ENCODE assay signal across 13 cellular contexts in the genomic region with DNA sequence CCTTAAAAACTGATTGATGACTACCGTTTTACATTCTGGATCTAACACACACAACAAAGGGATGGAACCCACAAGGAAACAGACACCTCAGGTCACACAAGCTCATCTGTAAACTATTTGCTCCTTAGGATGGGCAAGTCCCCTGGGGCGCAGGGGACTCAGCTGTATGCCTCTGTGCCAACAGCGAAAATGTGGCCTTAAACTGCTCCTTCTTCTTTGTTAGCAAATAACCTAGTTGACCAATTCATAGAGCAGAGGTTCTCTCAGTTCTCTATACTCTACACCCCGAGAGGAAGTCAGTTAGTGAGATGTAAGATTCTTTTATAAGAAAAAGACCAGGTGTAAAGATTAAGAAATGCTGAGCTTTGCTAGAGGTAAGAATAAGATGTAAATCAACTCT.
DNase-seq lines count a peak whose midpoint lies in the region; ATAC-seq and TF ChIP-seq lines count a peak whose summit lies in the region.
"Had no signal": no experiment of that assay in that cellular context is flagged by ENCODE, and none has a peak within 500 bp of the region (broad histone marks: within the 10 kb centered on the region; RNA-seq: fewer than 3 reads in every experiment).

No MANE protein-coding gene starts in this region.

- H3K27ac Mint-ChIP-seq in T-helper 17 cell: no peak overlapping the region

- H3K36me3 ChIP-seq in gastrocnemius medialis: no peaks in the 10 kb centered on the region
- H3K36me3 ChIP-seq: WERI-Rb-1 had no signal

- no peaks in the 10 kb centered on the region for H3K27me3 Mint-ChIP-seq in T-helper 17 cell
- H3K27me3 Mint-ChIP-seq: CD4-positive, alpha-beta memory T cell had no signal

- in situ Hi-C loops in gastrocnemius medialis (cut with MboI; ENCODE audit: low sequenced_read_pairs in 4 of 4): no loop called here

- H3K36me3 Mint-ChIP-seq in T-helper 17 cell (ENCODE audit: low read depth): no peaks in the 10 kb centered on the region
- H3K36me3 Mint-ChIP-seq: CD4-positive, alpha-beta memory T cell had no signal

- TF ChIP-seq POLR2A in gastrocnemius medialis (IDR thresholded peaks at IDR 0.05): no peak

- H3K4me3 Mint-ChIP-seq in T-helper 17 cell: peak overlapping the region; percentile 25

- no peaks in the 10 kb centered on the region for H3K4me1 ChIP-seq in gastrocnemius medialis

- TF ChIP-seq CTCF in gastrocnemius medialis (IDR thresholded peaks at IDR 0.05 in 4 of 5, conservative IDR thresholded peaks at IDR 0.05 in 1 of 5): no peak

- H3K27ac ChIP-seq in gastrocnemius medialis: no peak overlapping the region
- H3K27ac ChIP-seq: coronary artery, WERI-Rb-1 had no signal

- intact Hi-C loops in gastrocnemius medialis (cut with DNase I; ENCODE audit: low total_unique reads): no loop called here

- ATAC-seq in GM18498 (IDR thresholded peaks at IDR 0.05; ENCODE audit: unreplicated experiment) (peak; percentile 48), GM21423 (IDR thresholded peaks at IDR 0.05; ENCODE audit: unreplicated experiment) (peak; percentile 62), HG03196 (IDR thresholded peaks at IDR 0.05; ENCODE audit: unreplicated experiment) (peak; percentile 58), T-helper 17 cell (no peak), HG02763 (IDR thresholded peaks at IDR 0.05; ENCODE audit: unreplicated experiment) (no peak), GM19397 (IDR thresholded peaks at IDR 0.05; ENCODE audit: unreplicated experiment) (no peak), gastrocnemius medialis (no peak)

- no peaks in the 10 kb centered on the region for H3K9me3 ChIP-seq in T-helper 17 cell (ENCODE audit: control insufficient read depth, low read length, poor library complexity, severe bottlenecking)
- H3K9me3 ChIP-seq in gastrocnemius medialis: no peaks in the 10 kb centered on the region

- DNase-seq in T-helper 17 cell (no peak), UCSD-AML1 (lab: John Stamatoyannopoulos, UW; ENCODE audit: unreplicated experiment) (no peak), gastrocnemius medialis (no peak)
- DNase-seq: CD4-positive, alpha-beta memory T cell; left colon; substantia nigra; WERI-Rb-1 had no signal

- H3K4me1 Mint-ChIP-seq in T-helper 17 cell: peaks cover 46% of the 10 kb centered on the region

- no peaks in the 10 kb centered on the region for H3K27me3 ChIP-seq in gastrocnemius medialis

- no peak overlapping the region for H3K4me3 ChIP-seq in gastrocnemius medialis
- H3K4me3 ChIP-seq: coronary artery had no signal

Comparison
In these comparisons a context has a peak if more than half of its experiments do, and no peak if none do; other contexts are left out.
1. ATAC-seq: peak in GM18498 (single experiment), GM21423 (single experiment) and HG03196 (single experiment); none in T-helper 17 cell (single experiment), HG02763 (single experiment), GM19397 (single experiment) and gastrocnemius medialis (0 of 2).